ENCODE assay signal across 8 cellular contexts in the genomic region with DNA sequence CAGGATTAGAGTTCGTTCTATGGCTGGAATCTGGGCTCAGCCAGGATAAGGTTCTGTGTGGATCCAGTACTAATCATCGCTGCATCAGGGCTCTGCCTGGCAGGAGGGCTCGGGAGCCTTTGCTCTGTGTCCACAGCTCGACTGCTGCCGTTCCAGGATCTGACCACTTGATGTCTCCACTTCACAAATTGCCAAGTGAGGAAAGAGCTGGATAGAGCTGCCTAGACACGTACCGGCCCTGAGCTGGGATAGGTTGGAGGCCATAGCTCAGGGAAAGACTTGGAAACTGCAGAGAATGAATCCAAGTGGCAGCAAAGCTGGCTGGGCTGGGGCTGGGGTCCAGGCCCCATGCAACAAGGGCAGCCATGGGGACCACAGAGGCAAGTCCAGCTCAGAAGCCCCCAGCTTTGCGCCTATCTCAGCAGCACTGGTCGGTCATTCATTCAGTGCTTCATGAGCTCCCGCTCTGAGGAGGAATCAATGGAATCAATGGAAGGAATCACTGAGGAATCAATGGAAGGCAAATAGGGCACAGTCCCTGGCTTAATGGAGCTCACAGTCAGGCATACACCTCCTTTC. TPM values are rescaled to one million over a fixed set of nuclear protein-coding genes. Genes with fewer than 3 reads are reported as not detected.
DNase-seq lines count a peak whose midpoint lies in the region; ATAC-seq and TF ChIP-seq lines count a peak whose summit lies in the region.

No MANE protein-coding gene starts in this region.

- no peaks in the 10 kb centered on the region for H3K9me3 Mint-ChIP-seq in activated T-helper 1 cell treated with anti-CD3 and anti-CD28 coated beads, Interleukin-12 subunit alpha, Interleukin-12 subunit beta, Interleukin-2, Interleukin-4 antibody, amounts not matched to agents 30 ng/mL and 10 ng/mL and 1 ng/mL, durations not matched to agents 14 hours and 24 hours and 36 hours

- H3K79me1 ChIP-seq in neuronal stem cell (ENCODE audit: low read depth, low read length), result no peaks in the 10 kb centered on the region

- no peak overlapping the region for H2AK5ac ChIP-seq in neuronal stem cell (ENCODE audit: low read depth, low read length)

- H3K4me2 ChIP-seq in DND-41 (ENCODE audit: insufficient read depth, low read length) (no peak overlapping the region), neuronal stem cell (ENCODE audit: insufficient read depth, low read length, poor library complexity, severe bottlenecking) (no peak overlapping the region)

- DNase-seq in DND-41, result peak; percentile 73
- DNase-seq in GOT3 (lab: John Stamatoyannopoulos, UW), result peak; percentile 72
- DNase-seq in LoVo (ENCODE audit: low spot score), result peak; percentile 86
- peak; percentile 89 for DNase-seq in RPMI8226
- peak; percentile 57 for DNase-seq in activated T-helper 1 cell treated with anti-CD3 and anti-CD28 coated beads, Interleukin-12 subunit alpha, Interleukin-12 subunit beta, Interleukin-2, Interleukin-4 antibody, amounts not matched to agents 30 ng/mL and 10 ng/mL and 1 ng/mL, durations not matched to agents 14 hours and 24 hours and 36 hours (ENCODE audit: low spot score)
- DNase-seq in fibroblast of pulmonary artery (ENCODE audit: low read depth), result peak; percentile 92
- peak; percentile 67 for DNase-seq in neuronal stem cell (ENCODE audit: low spot score)
- DNase-seq in suprapubic skin (ENCODE audit: low spot score in 2 of 2), result peak; percentile 80 to 85

- no peak overlapping the region for H3K27ac ChIP-seq in DND-41 (ENCODE audit: low read length)
- H3K27ac ChIP-seq in neuronal stem cell (replicated peaks; ENCODE audit: low read length), result no peak overlapping the region
- no peak overlapping the region for H3K27ac ChIP-seq in suprapubic skin

- no CpG with 5 or more reads among the region's 10 CpGs for WGBS in neuronal stem cell (ENCODE audit: extremely low coverage in 2 of 2, insufficient read length in 2 of 2, insufficient replicate concordance in 1 of 2), 2 donors
- WGBS in suprapubic skin, result 34% methylated on average over 10 of the region's 10 CpGs

- no peak overlapping the region for H2BK12ac ChIP-seq in neuronal stem cell (ENCODE audit: low read length)

- no peak overlapping the region for H3K9ac ChIP-seq in DND-41 (ENCODE audit: low read depth, low read length)
- H3K9ac ChIP-seq in neuronal stem cell (ENCODE audit: low read depth, low read length, poor library complexity), result no peak overlapping the region

- no peak for TF ChIP-seq POLR2A in suprapubic skin (IDR thresholded peaks at IDR 0.05)

- TF ChIP-seq EP300 in suprapubic skin (IDR thresholded peaks at IDR 0.05), result no peak

- H3K9me3 ChIP-seq in DND-41 (ENCODE audit: insufficient read depth, low read length, severe bottlenecking) (no peaks in the 10 kb centered on the region), neuronal stem cell (replicated peaks in 1 of 2; ENCODE audit: control insufficient read depth in 2 of 2, insufficient read depth in 1 of 2, low read depth in 1 of 2, low read length in 2 of 2) (no peaks in the 10 kb centered on the region), suprapubic skin (no peaks in the 10 kb centered on the region)

- no peak overlapping the region for H3K4ac ChIP-seq in neuronal stem cell (ENCODE audit: low read length)

- no peaks in the 10 kb centered on the region for H3K36me3 ChIP-seq in DND-41 (ENCODE audit: insufficient read depth, low read length)
- H3K36me3 ChIP-seq in neuronal stem cell (replicated peaks in 1 of 2; ENCODE audit: control insufficient read depth in 2 of 2, insufficient read depth in 2 of 2, low read length in 2 of 2), result no peaks in the 10 kb centered on the region
- no peaks in the 10 kb centered on the region for H3K36me3 ChIP-seq in suprapubic skin

- H3K4me3 ChIP-seq in DND-41 (ENCODE audit: low read depth in 1 of 2, low read length in 2 of 2) (no peak overlapping the region), fibroblast of pulmonary artery (replicated peaks; ENCODE audit: low read depth, low read length) (no peak overlapping the region), neuronal stem cell (ENCODE audit: low read length in 2 of 2) (no peak overlapping the region), suprapubic skin (no peak overlapping the region)

- peak; percentile 83 for TF ChIP-seq CTCF in DND-41 (IDR thresholded peaks at IDR 0.05; ENCODE audit: borderline replicate concordance, extremely low read depth, low read length, poor library complexity, severe bottlenecking)
- TF ChIP-seq CTCF in fibroblast of pulmonary artery (IDR thresholded peaks at IDR 0.05; ENCODE audit: low read length, missing control alignments), result peak; percentile 95
- peak; percentile 68 to 74 for TF ChIP-seq CTCF in suprapubic skin (IDR thresholded peaks at IDR 0.05)

- H4K8ac ChIP-seq in neuronal stem cell (ENCODE audit: low read depth, low read length), result no peak overlapping the region

- peak overlapping the region; percentile 49 for H3K18ac ChIP-seq in neuronal stem cell (ENCODE audit: low read length)

- H3K27me3 ChIP-seq in DND-41 (ENCODE audit: insufficient read depth, low read length, poor library complexity) (no peaks in the 10 kb centered on the region), neuronal stem cell (ENCODE audit: control insufficient read depth in 3 of 3, insufficient read depth in 3 of 3, low read depth in 1 of 3, low read length in 3 of 3) (no peaks in the 10 kb centered on the region), suprapubic skin (no peaks in the 10 kb centered on the region)

- H4K20me1 ChIP-seq in DND-41 (ENCODE audit: insufficient read depth, low read length), result no peaks in the 10 kb centered on the region

- H3K4me3 Mint-ChIP-seq in activated T-helper 1 cell treated with anti-CD3 and anti-CD28 coated beads, Interleukin-12 subunit alpha, Interleukin-12 subunit beta, Interleukin-2, Interleukin-4 antibody, amounts not matched to agents 30 ng/mL and 10 ng/mL and 1 ng/mL, durations not matched to agents 14 hours and 24 hours and 36 hours, result no peak overlapping the region

- peaks cover 12% of the 10 kb centered on the region for H3K4me1 ChIP-seq in DND-41 (ENCODE audit: insufficient read depth, low read length)
- H3K4me1 ChIP-seq in neuronal stem cell (ENCODE audit: control insufficient read depth in 2 of 2, insufficient read depth in 1 of 2, low read depth in 1 of 2, low read length in 2 of 2), result peaks cover 0 to 3% of the 10 kb centered on the region in 2 donors
- peaks cover 14% of the 10 kb centered on the region for H3K4me1 ChIP-seq in suprapubic skin

- no peaks in the 10 kb centered on the region for H3K27me3 Mint-ChIP-seq in activated T-helper 1 cell treated with anti-CD3 and anti-CD28 coated beads, Interleukin-12 subunit alpha, Interleukin-12 subunit beta, Interleukin-2, Interleukin-4 antibody, amounts not matched to agents 30 ng/mL and 10 ng/mL and 1 ng/mL, durations not matched to agents 14 hours and 24 hours and 36 hours (ENCODE audit: insufficient read depth)

- peak; percentile 94 for ATAC-seq in DND-41 (ENCODE audit: insufficient read depth, low read depth)

- no peak overlapping the region for H4K91ac ChIP-seq in neuronal stem cell (ENCODE audit: low read depth, low read length, poor library complexity)

- H3K14ac ChIP-seq in neuronal stem cell (ENCODE audit: low read length), result no peak overlapping the region

- no peak overlapping the region for H2BK120ac ChIP-seq in neuronal stem cell (ENCODE audit: low read depth, low read length)

- no peak overlapping the region for H3K23ac ChIP-seq in neuronal stem cell (ENCODE audit: low read depth, low read length, poor library complexity)

- H3K4me1 Mint-ChIP-seq in activated T-helper 1 cell treated with anti-CD3 and anti-CD28 coated beads, Interleukin-12 subunit alpha, Interleukin-12 subunit beta, Interleukin-2, Interleukin-4 antibody, amounts not matched to agents 30 ng/mL and 10 ng/mL and 1 ng/mL, durations not matched to agents 14 hours and 24 hours and 36 hours (ENCODE audit: low read depth), result peaks cover 44% of the 10 kb centered on the region

- H3K36me3 Mint-ChIP-seq in activated T-helper 1 cell treated with anti-CD3 and anti-CD28 coated beads, Interleukin-12 subunit alpha, Interleukin-12 subunit beta, Interleukin-2, Interleukin-4 antibody, amounts not matched to agents 30 ng/mL and 10 ng/mL and 1 ng/mL, durations not matched to agents 14 hours and 24 hours and 36 hours (ENCODE audit: low read depth), result no peaks in the 10 kb centered on the region

- no peaks in the 10 kb centered on the region for H3K79me2 ChIP-seq in DND-41 (ENCODE audit: insufficient read depth, low read length)

- no peak overlapping the region for H2BK5ac ChIP-seq in neuronal stem cell (ENCODE audit: low read length)

- H2AFZ ChIP-seq in DND-41 (ENCODE audit: low read depth, low read length) (peak overlapping the region; percentile 54), neuronal stem cell (ENCODE audit: low read length) (peak overlapping the region; percentile 92)

- peak overlapping the region; percentile 71 for H3K27ac Mint-ChIP-seq in activated T-helper 1 cell treated with anti-CD3 and anti-CD28 coated beads, Interleukin-12 subunit alpha, Interleukin-12 subunit beta, Interleukin-2, Interleukin-4 antibody, amounts not matched to agents 30 ng/mL and 10 ng/mL and 1 ng/mL, durations not matched to agents 14 hours and 24 hours and 36 hours

- H2BK15ac ChIP-seq in neuronal stem cell (ENCODE audit: low read length), result no peak overlapping the region

- intact Hi-C loops in activated T-helper 1 cell treated with anti-CD3 and anti-CD28 coated beads, Interleukin-12 subunit alpha, Interleukin-12 subunit beta, Interleukin-2, Interleukin-4 antibody, amounts not matched to agents 30 ng/mL and 10 ng/mL and 1 ng/mL, durations not matched to agents 14 hours and 24 hours and 36 hours (cut with micrococcal nuclease), result loop anchor here (1.0 to 2.0 kb wide), 6 partner anchors 22 to 242 kb away; a partner anchor contains a TSS

RNA-seq across cellular contexts. Expression of a gene that starts 38.0 kb away (rescaled TPM):
- total RNA-seq in activated T-helper 1 cell treated with anti-CD3 and anti-CD28 coated beads, Interleukin-12 subunit alpha, Interleukin-12 subunit beta, Interleukin-2, Interleukin-4 antibody, amounts not matched to agents 30 ng/mL and 10 ng/mL and 1 ng/mL, durations not matched to agents 14 hours and 24 hours and 36 hours, result 120 and 123 TPM in 2 replicates
- polyA plus RNA-seq in neuronal stem cell (2013, experiment 1 of 2), result 91.4 TPM
- 94.9 TPM for polyA plus RNA-seq in neuronal stem cell (2013, experiment 2 of 2)
- total RNA-seq in suprapubic skin, result 10 to 100 TPM; 25.8 to 32.6 (median 32.0) TPM
